In genomic region chr12:28257411-28257810, GRCh38 we compare ENCODE assay signal across 27 cellular contexts.
"Had no signal": no experiment of that assay in that cellular context is flagged by ENCODE, and none has a peak within 500 bp of the region (broad histone marks: within the 10 kb centered on the region; RNA-seq: fewer than 3 reads in every experiment).

No MANE protein-coding gene starts in this region.

- H3K9me3 ChIP-seq: adrenal gland, ascending aorta, esophagus squamous epithelium had no signal

- H3K27me3 Mint-ChIP-seq: activated CD4-positive, alpha-beta memory T cell treated with anti-CD3 and anti-CD28 coated beads, Interleukin-2, amount 10 ng/mL, durations not matched to agents 7 days and 5 days; activated CD4-positive, alpha-beta T cell treated with anti-CD3 and anti-CD28 coated beads, Interleukin-2, amount 10 ng/mL, durations not matched to agents 7 days and 5 days; activated naive CD4-positive, alpha-beta T cell treated with anti-CD3 and anti-CD28 coated beads, Interleukin-2, amount 10 ng/mL, durations not matched to agents 7 days and 5 days; activated naive CD8-positive, alpha-beta T cell treated with anti-CD3 and anti-CD28 coated beads, Interleukin-2, amount 50 U/mL, for 24 hours; activated T-cell treated with anti-CD3 and anti-CD28 coated beads, Interleukin-2, amount 50 U/mL, for 24 hours; brain; effector memory CD8-positive, alpha-beta T cell had no signal

- H3K4me3 Mint-ChIP-seq: activated CD4-positive, alpha-beta memory T cell treated with anti-CD3 and anti-CD28 coated beads, Interleukin-2, amount 10 ng/mL, durations not matched to agents 7 days and 5 days; activated CD4-positive, alpha-beta T cell treated with anti-CD3 and anti-CD28 coated beads, Interleukin-2, amount 10 ng/mL, durations not matched to agents 7 days and 5 days; activated naive CD4-positive, alpha-beta T cell treated with anti-CD3 and anti-CD28 coated beads, Interleukin-2, amount 10 ng/mL, durations not matched to agents 7 days and 5 days; activated naive CD8-positive, alpha-beta T cell treated with anti-CD3 and anti-CD28 coated beads, Interleukin-2, amount 50 U/mL, for 24 hours; activated T-cell treated with anti-CD3 and anti-CD28 coated beads, Interleukin-2, amount 50 U/mL, for 24 hours; activated T-cell treated with anti-CD3 and anti-CD28 coated beads, Interleukin-2, amount 50 U/mL, for 72 hours; brain; effector memory CD8-positive, alpha-beta T cell had no signal

- H3K9me3 Mint-ChIP-seq: activated CD4-positive, alpha-beta memory T cell treated with anti-CD3 and anti-CD28 coated beads, Interleukin-2, amount 10 ng/mL, durations not matched to agents 7 days and 5 days; activated CD4-positive, alpha-beta T cell treated with anti-CD3 and anti-CD28 coated beads, Interleukin-2, amount 10 ng/mL, durations not matched to agents 7 days and 5 days; activated naive CD4-positive, alpha-beta T cell treated with anti-CD3 and anti-CD28 coated beads, Interleukin-2, amount 10 ng/mL, durations not matched to agents 7 days and 5 days; activated naive CD4-positive, alpha-beta T cell treated with anti-CD3 and anti-CD28 coated beads, Interleukin-2, amount 50 U/mL, for 72 hours; activated naive CD8-positive, alpha-beta T cell treated with anti-CD3 and anti-CD28 coated beads, Interleukin-2, amount 50 U/mL, for 24 hours; activated T-cell treated with anti-CD3 and anti-CD28 coated beads, Interleukin-2, amount 50 U/mL, for 24 hours; activated T-cell treated with anti-CD3 and anti-CD28 coated beads, Interleukin-2, amount 50 U/mL, for 72 hours; effector memory CD8-positive, alpha-beta T cell had no signal

- H3K4me1 ChIP-seq: ascending aorta, esophagus squamous epithelium had no signal

- H3K27ac Mint-ChIP-seq: activated CD4-positive, alpha-beta memory T cell treated with anti-CD3 and anti-CD28 coated beads, Interleukin-2, amount 10 ng/mL, durations not matched to agents 7 days and 5 days; activated CD4-positive, alpha-beta T cell treated with anti-CD3 and anti-CD28 coated beads, Interleukin-2, amount 10 ng/mL, durations not matched to agents 7 days and 5 days; activated naive CD4-positive, alpha-beta T cell treated with anti-CD3 and anti-CD28 coated beads, Interleukin-2, amount 10 ng/mL, durations not matched to agents 7 days and 5 days; activated naive CD4-positive, alpha-beta T cell treated with anti-CD3 and anti-CD28 coated beads, Interleukin-2, amount 50 U/mL, for 72 hours; activated naive CD8-positive, alpha-beta T cell treated with anti-CD3 and anti-CD28 coated beads, Interleukin-2, amount 50 U/mL, for 24 hours; activated T-cell treated with anti-CD3 and anti-CD28 coated beads, Interleukin-2, amount 50 U/mL, for 24 hours; activated T-cell treated with anti-CD3 and anti-CD28 coated beads, Interleukin-2, amount 50 U/mL, for 72 hours; brain; effector memory CD8-positive, alpha-beta T cell had no signal

- DNase-seq: activated CD4-positive, alpha-beta memory T cell treated with anti-CD3 and anti-CD28 coated beads, Interleukin-2, amount 10 ng/mL, durations not matched to agents 7 days and 5 days; activated CD4-positive, alpha-beta T cell treated with anti-CD3 and anti-CD28 coated beads for 1 hour; activated CD4-positive, alpha-beta T cell treated with anti-CD3 and anti-CD28 coated beads for 4 hours; activated CD4-positive, alpha-beta T cell treated with anti-CD3 and anti-CD28 coated beads, Interleukin-2, amount 10 ng/mL, durations not matched to agents 7 days and 5 days; activated CD4-positive, alpha-beta T cell treated with anti-CD3 and anti-CD28 coated beads, Interleukin-2, amount 50 U/mL, for 4 hours; activated CD8-positive, alpha-beta memory T cell treated with anti-CD3 and anti-CD28 coated beads, Interleukin-2, amount 50 U/mL, for 48 hours; activated gamma-delta T cell; activated naive CD4-positive, alpha-beta T cell; activated naive CD4-positive, alpha-beta T cell treated with anti-CD3 and anti-CD28 coated beads, Interleukin-2, amount 10 ng/mL, durations not matched to agents 7 days and 5 days; activated naive CD8-positive, alpha-beta T cell treated with anti-CD3 and anti-CD28 coated beads, Interleukin-2, amount 50 U/mL, for 24 hours; activated T-cell treated with anti-CD3 and anti-CD28 coated beads for 4 hours; activated T-cell treated with anti-CD3 and anti-CD28 coated beads, Interleukin-2, amount 50 U/mL, for 24 hours; activated T-cell treated with anti-CD3 and anti-CD28 coated beads, Interleukin-2, amount 50 U/mL, for 72 hours; adrenal gland; caudate nucleus; cortex of kidney; dermis blood vessel endothelial cell; effector CD4-positive, alpha-beta T cell; effector memory CD8-positive, alpha-beta T cell; esophagus squamous epithelium; head of caudate nucleus; T-helper 2 cell had no signal

- FAIRE-seq: colon had no signal

- H3K36me3 ChIP-seq: adrenal gland, ascending aorta had no signal

- H3K4me1 Mint-ChIP-seq: brain had no signal

- H3K27ac ChIP-seq: adrenal gland, ascending aorta, epithelial cell of prostate, esophagus squamous epithelium had no signal

- H3K27me3 ChIP-seq: adrenal gland, ascending aorta, esophagus squamous epithelium had no signal

- H3K4me3 ChIP-seq: adrenal gland, ascending aorta, esophagus squamous epithelium had no signal
